8 cellular contexts compared by ENCODE assay signal in the genomic region with DNA sequence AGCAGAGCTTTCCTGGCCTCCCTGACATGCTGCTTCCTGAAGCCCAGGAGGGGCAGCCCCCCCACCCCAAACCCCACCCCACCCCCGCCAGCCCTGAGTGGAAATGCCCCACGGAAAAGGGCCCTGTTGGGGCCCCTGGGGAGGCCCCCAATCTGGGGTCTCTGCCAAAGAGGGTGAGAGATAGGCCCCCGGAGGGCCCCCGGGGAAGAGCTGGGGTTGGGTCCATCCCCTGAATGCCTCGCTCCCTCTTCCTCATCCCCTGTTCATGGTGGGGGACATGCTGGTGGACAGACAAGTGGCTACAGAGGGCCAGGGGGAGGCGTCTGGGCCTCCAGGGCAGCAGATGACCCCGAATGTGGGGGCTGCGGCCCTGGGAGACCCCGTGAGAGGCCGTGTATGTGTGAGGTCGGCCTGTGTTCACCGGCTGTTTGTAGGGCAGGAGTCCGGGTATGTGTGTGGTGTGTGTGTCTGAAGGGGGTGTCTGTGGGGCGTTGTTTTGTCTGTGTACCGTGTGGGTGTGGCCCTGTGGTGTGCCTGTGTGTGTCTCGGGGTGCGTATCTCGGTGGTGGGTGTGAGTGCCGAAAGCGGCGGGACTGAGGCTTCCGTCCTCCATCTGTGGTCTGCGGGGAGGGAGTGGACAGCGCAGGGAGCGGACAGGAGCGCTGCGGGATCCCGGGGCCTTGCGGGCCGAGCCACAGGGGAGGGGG. TPM values are rescaled to one million over a fixed set of nuclear protein-coding genes. Genes with fewer than 3 reads are reported as not detected.
DNase-seq lines count a peak whose midpoint lies in the region; ATAC-seq and TF ChIP-seq lines count a peak whose summit lies in the region.

No MANE protein-coding gene starts in this region.

- intact Hi-C loops in Right ventricle myocardium superior (cut with DNase I), result loop anchor here (2.0 to 5.0 kb wide), 2 partner anchors 112 to 471 kb away; no protein-coding TSS in a partner anchor
- intact Hi-C loops in Right ventricle myocardium inferior (cut with DNase I), result loop anchor here (1.0 to 5.0 kb wide), 6 partner anchors 122 to 479 kb away; no protein-coding TSS in a partner anchor

- peak overlapping the region; percentile 59 for H3K27ac ChIP-seq in epithelial cell of prostate

- TF ChIP-seq CTCF in neural crest cell (conservative IDR thresholded peaks at IDR 0.05), result no peak

- ATAC-seq in Right ventricle myocardium superior (ENCODE audit: poor library complexity) (peak; percentile 4), Right ventricle myocardium inferior (no peak), GM19463 (IDR thresholded peaks at IDR 0.05; ENCODE audit: unreplicated experiment) (no peak), GM21529 (IDR thresholded peaks at IDR 0.05; ENCODE audit: unreplicated experiment) (no peak), GM21360 (IDR thresholded peaks at IDR 0.05; ENCODE audit: unreplicated experiment) (no peak)

- H3K9me3 Mint-ChIP-seq in neural crest cell, result no peaks in the 10 kb centered on the region

- DNase-seq in Right ventricle myocardium superior (peak; percentile 67), Right ventricle myocardium inferior (ENCODE audit: missing footprints) (no peak), epithelial cell of prostate (ENCODE audit: low read depth, low spot score) (no peak), neural crest cell (ENCODE audit: low read depth, low spot score) (no peak)
- DNase-seq in activated CD8-positive, alpha-beta memory T cell treated with anti-CD3 and anti-CD28 coated beads, Interleukin-2, amount 50 U/mL, for 1 hour (ENCODE audit: extremely low read depth), result peak; percentile 68

- no peaks in the 10 kb centered on the region for H3K36me3 Mint-ChIP-seq in neural crest cell (ENCODE audit: low read depth)

- H3K27me3 Mint-ChIP-seq in neural crest cell (ENCODE audit: low read depth), result peaks cover 3% of the 10 kb centered on the region

- H3K4me1 Mint-ChIP-seq in neural crest cell, result peaks cover 40% of the 10 kb centered on the region

- H3K27ac Mint-ChIP-seq in neural crest cell (ENCODE audit: unreplicated experiment), result peak overlapping the region; percentile 43

- peak overlapping the region; percentile 90 for H3K4me3 Mint-ChIP-seq in neural crest cell

RNA-seq across cellular contexts. Expression of gene C9orf50, which starts 11.3 kb away (rescaled TPM):
- total RNA-seq in Right ventricle myocardium superior (not detected), Right ventricle myocardium inferior (not detected), neural crest cell (0.26 and 0.27 TPM in 2 replicates)

RNA-seq across cellular contexts. Expression of gene NTMT1, which starts 16.3 kb away (rescaled TPM):
- total RNA-seq in Right ventricle myocardium superior (66.7 TPM), Right ventricle myocardium inferior (72.1 TPM), neural crest cell (50.9 and 51.8 TPM in 2 replicates)

RNA-seq across cellular contexts. Expression of gene ASB6, which starts 32.3 kb away (rescaled TPM):
- total RNA-seq in Right ventricle myocardium superior, result 7.9 TPM
- 9.3 TPM for total RNA-seq in Right ventricle myocardium inferior
- total RNA-seq in neural crest cell, result 20.9 and 21.9 TPM in 2 replicates

RNA-seq across cellular contexts. Expression of gene PRRX2, which starts 55.8 kb away (rescaled TPM):
- 0.89 TPM for total RNA-seq in Right ventricle myocardium superior
- total RNA-seq in Right ventricle myocardium inferior, result 0.54 TPM
- 0.65 and 0.68 TPM in 2 replicates for total RNA-seq in neural crest cell

Comparison
In these comparisons a context has a peak if more than half of its experiments do, and no peak if none do; other contexts are left out.
1. DNase-seq: peak in Right ventricle myocardium superior (single experiment) and activated CD8-positive, alpha-beta memory T cell treated with anti-CD3 and anti-CD28 coated beads, Interleukin-2, amount 50 U/mL, for 1 hour (single experiment); none in Right ventricle myocardium inferior (single experiment), epithelial cell of prostate (single experiment) and neural crest cell (single experiment).